In the genomic region with DNA sequence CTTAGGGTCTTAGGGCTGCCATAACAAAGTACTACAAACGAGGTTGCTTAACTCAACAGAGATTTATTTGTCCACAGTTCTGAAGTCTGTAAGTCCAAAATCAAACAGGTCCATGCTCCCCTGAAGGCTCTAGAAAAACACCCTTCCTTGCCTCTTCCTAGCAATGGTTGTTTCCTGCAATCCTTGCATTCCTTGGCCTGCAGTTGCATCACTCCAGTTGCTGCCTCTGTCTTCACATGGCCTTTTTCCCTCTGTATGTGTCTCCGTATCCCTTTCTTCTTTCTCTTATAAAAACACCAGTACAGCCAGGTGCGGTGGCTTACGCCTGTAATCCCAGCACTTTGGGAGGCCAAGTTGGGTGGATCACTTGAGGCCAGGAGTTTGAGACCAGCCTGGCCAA, we compare ENCODE assay signal across 19 cellular contexts.
"Had no signal": no experiment of that assay in that cellular context is flagged by ENCODE, and none has a peak within 500 bp of the region (broad histone marks: within the 10 kb centered on the region; RNA-seq: fewer than 3 reads in every experiment).

No MANE protein-coding gene starts in this region.

- H3K27ac Mint-ChIP-seq: activated B cell treated with CpG ODN at 0.5 μM for 24 hours; activated naive CD8-positive, alpha-beta T cell treated with anti-CD3 and anti-CD28 coated beads for 36 hours; effector memory CD8-positive, alpha-beta T cell; memory B cell; natural killer cell treated with Interleukin-12 subunit alpha and Interleukin-12 subunit beta and Interleukin-15 and Interleukin-18, amount 100 ng/mL, for 72 hours; type B pancreatic cell had no signal

- FAIRE-seq: keratinocyte had no signal

- H3K36me3 ChIP-seq: gastroesophageal sphincter, left lung had no signal

- H3K4me3 Mint-ChIP-seq: activated B cell treated with CpG ODN at 0.5 μM for 24 hours; activated naive CD8-positive, alpha-beta T cell treated with anti-CD3 and anti-CD28 coated beads for 36 hours; effector memory CD8-positive, alpha-beta T cell; memory B cell; natural killer cell treated with Interleukin-12 subunit alpha and Interleukin-12 subunit beta and Interleukin-15 and Interleukin-18, amount 100 ng/mL, for 72 hours; type B pancreatic cell had no signal

- H3K9me3 Mint-ChIP-seq: effector memory CD8-positive, alpha-beta T cell; natural killer cell treated with Interleukin-12 subunit alpha and Interleukin-12 subunit beta and Interleukin-15 and Interleukin-18, amount 100 ng/mL, for 72 hours; type B pancreatic cell had no signal

- H3K27me3 ChIP-seq: left lung had no signal

- H3K27me3 Mint-ChIP-seq: activated B cell treated with CpG ODN at 0.5 μM for 24 hours; activated naive CD8-positive, alpha-beta T cell treated with anti-CD3 and anti-CD28 coated beads for 36 hours; effector memory CD8-positive, alpha-beta T cell; memory B cell; type B pancreatic cell had no signal

- H3K36me3 Mint-ChIP-seq: natural killer cell treated with Interleukin-12 subunit alpha and Interleukin-12 subunit beta and Interleukin-15 and Interleukin-18, amount 100 ng/mL, for 72 hours had no signal

- H3K4me3 ChIP-seq: gastroesophageal sphincter, left lung had no signal

- ATAC-seq: effector memory CD8-positive, alpha-beta T cell; gastroesophageal sphincter; left lung; natural killer cell treated with Interleukin-12 subunit alpha and Interleukin-12 subunit beta and Interleukin-15 and Interleukin-18, amount 100 ng/mL, for 72 hours had no signal

- DNase-seq: activated B cell treated with CpG ODN at 0.5 μM for 24 hours; activated CD4-positive, alpha-beta T cell treated with anti-CD3 and anti-CD28 coated beads for 48 hours; activated CD8-positive, alpha-beta memory T cell treated with anti-CD3 and anti-CD28 coated beads for 24 hours; activated naive CD8-positive, alpha-beta T cell treated with anti-CD3 and anti-CD28 coated beads for 36 hours; anterior cingulate cortex; dermis blood vessel endothelial cell; effector memory CD8-positive, alpha-beta T cell; left lung; retina; stimulated activated CD4-positive, alpha-beta T cell treated with anti-CD3 and anti-CD28 coated beads, Interleukin-15, amount 100 ng/mL, for 24 hours; stimulated activated CD4-positive, alpha-beta T cell treated with anti-CD3 and anti-CD28 coated beads, Interleukin-4, amount 100 ng/mL, for 1 hour; stimulated activated naive CD4-positive, alpha-beta T cell treated with Interleukin-2 at 50 U/mL for 16 hours; T-helper 2 cell had no signal

- H3K9me3 ChIP-seq: left lung had no signal

- H3K4me1 Mint-ChIP-seq: activated B cell treated with CpG ODN at 0.5 μM for 24 hours, memory B cell had no signal

- H3K27ac ChIP-seq: epithelial cell of prostate, gastroesophageal sphincter, left lung had no signal

- H3K4me1 ChIP-seq: gastroesophageal sphincter, left lung had no signal
